ENCODE assay signal across 25 cellular contexts in the genomic region with DNA sequence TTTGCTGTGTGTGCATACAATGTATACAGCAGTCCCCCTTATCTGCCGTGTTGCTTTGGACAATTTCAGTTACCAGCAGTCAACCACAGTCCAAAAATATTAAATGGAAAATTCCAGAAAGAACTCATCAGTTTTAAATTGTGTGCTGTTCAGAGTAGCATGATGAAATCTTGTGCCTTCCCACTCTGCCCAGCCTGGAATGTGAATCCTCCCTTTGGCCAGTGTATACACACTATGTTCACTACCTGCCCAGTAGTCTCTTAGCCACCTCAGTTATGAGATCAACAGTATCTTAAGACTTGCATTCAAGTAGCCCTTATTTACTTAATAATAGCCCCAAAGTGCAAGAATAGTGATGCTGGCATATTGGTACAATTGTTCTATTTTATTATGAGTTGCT.
A peak's percentile ranks its signal among the peaks of the same experiment; 100 is the strongest.
DNase-seq lines count a peak whose midpoint lies in the region; ATAC-seq, FAIRE-seq and TF ChIP-seq lines count a peak whose summit lies in the region.
"Had no signal": no experiment of that assay in that cellular context is flagged by ENCODE, and none has a peak within 500 bp of the region (broad histone marks: within the 10 kb centered on the region; RNA-seq: fewer than 3 reads in every experiment).

No MANE protein-coding gene starts in this region.

- no peak overlapping the region for H2AFZ ChIP-seq in K562 (ENCODE audit: low read depth, low read length)
- no peak overlapping the region for H2AFZ ChIP-seq in MM.1S (ENCODE audit: low read length)

- no peaks in the 10 kb centered on the region for H3K27me3 Mint-ChIP-seq in osteocyte (ENCODE audit: unreplicated experiment)

- H3K36me3 ChIP-seq in K562 (ENCODE audit: control insufficient read depth, insufficient read depth, low read length): no peaks in the 10 kb centered on the region
- peaks cover 0 to 50% (median 0%) of the 10 kb centered on the region in 3 donors for H3K36me3 ChIP-seq in tibial artery
- no peaks in the 10 kb centered on the region for H3K36me3 ChIP-seq in MM.1S (replicated peaks; ENCODE audit: insufficient read depth, low read length)

- H3K9me2 ChIP-seq in MM.1S (replicated peaks; ENCODE audit: insufficient read depth, low read length): no peaks in the 10 kb centered on the region

- H3K79me2 ChIP-seq in K562 (ENCODE audit: control insufficient read depth, insufficient read depth, low read length): no peaks in the 10 kb centered on the region
- no peaks in the 10 kb centered on the region for H3K79me2 ChIP-seq in MM.1S (ENCODE audit: low read length)

- no peaks in the 10 kb centered on the region for H3K9me3 ChIP-seq in K562 (replicated peaks; ENCODE audit: control insufficient read depth, insufficient read depth, low read depth, low read length)
- no peaks in the 10 kb centered on the region for H3K9me3 ChIP-seq in tibial artery
- H3K9me3 ChIP-seq in MM.1S (replicated peaks; ENCODE audit: insufficient read depth, low read length): no peaks in the 10 kb centered on the region
- H3K9me3 ChIP-seq: Caco-2 had no signal

- TF ChIP-seq RAD21 in K562 (CRISPR knock-in tag; conservative IDR thresholded peaks at IDR 0.05 in 1 of 2, IDR thresholded peaks at IDR 0.05 in 1 of 2): no peak

- H3K27ac Mint-ChIP-seq in osteocyte (ENCODE audit: unreplicated experiment): peak overlapping the region; percentile 50
- H3K27ac Mint-ChIP-seq: CD4-positive, alpha-beta T cell; IgD-negative memory B cell had no signal

- peaks cover 4% of the 10 kb centered on the region for H3K9me1 ChIP-seq in K562 (ENCODE audit: control insufficient read depth, insufficient read depth, low read length)

- peaks cover 43% of the 10 kb centered on the region for H3K4me1 Mint-ChIP-seq in osteocyte (ENCODE audit: unreplicated experiment)

- H3K9ac ChIP-seq in K562 (ENCODE audit: insufficient read depth in 1 of 2, low read depth in 2 of 2, low read length in 2 of 2): no peak overlapping the region
- H3K9ac ChIP-seq in MM.1S (ENCODE audit: low read length): no peak overlapping the region

- no peak for ATAC-seq in K562
- no peak for ATAC-seq in HG03571 (IDR thresholded peaks at IDR 0.05; ENCODE audit: unreplicated experiment)
- ATAC-seq: GM12878 had no signal

- BruUV-seq in K562 (replicated peaks; lab: Mats Ljungman, UMichigan): no TSS peak

- H3K4me2 ChIP-seq in K562 (ENCODE audit: insufficient read depth, low read length): no peak overlapping the region
- no peak overlapping the region for H3K4me2 ChIP-seq in MM.1S (ENCODE audit: low read depth, low read length)

- TF ChIP-seq POLR2A in K562 (conservative IDR thresholded peaks at IDR 0.05): no peak

- H3F3A ChIP-seq in MM.1S (ENCODE audit: insufficient read depth, low read length): no peaks in the 10 kb centered on the region

- H3K36me3 Mint-ChIP-seq in osteocyte (ENCODE audit: unreplicated experiment): peaks cover 60% of the 10 kb centered on the region
- H3K36me3 Mint-ChIP-seq: IgD-negative memory B cell had no signal

- H3K4me3 Mint-ChIP-seq in osteocyte (ENCODE audit: unreplicated experiment): no peak overlapping the region
- H3K4me3 Mint-ChIP-seq: CD4-positive, alpha-beta T cell; IgD-negative memory B cell had no signal

- no peak for FAIRE-seq in K562 (lab: Jason Lieb, UNC)
- FAIRE-seq: A204.1, GM12878, H54, HTR-8/SVneo had no signal

- TF ChIP-seq CTCF in GM13977 (IDR thresholded peaks at IDR 0.05; ENCODE audit: extremely low read depth, insufficient read depth, missing control alignments) (no peak), K562 (IDR thresholded peaks at IDR 0.05 in 2 of 3, conservative IDR thresholded peaks at IDR 0.05 in 1 of 3; ENCODE audit: insufficient read depth in 2 of 3, low read depth in 1 of 3, low read length in 3 of 3) (no peak), fibroblast of the aortic adventitia (IDR thresholded peaks at IDR 0.05; ENCODE audit: insufficient read depth, low read length) (no peak), osteocyte (IDR thresholded peaks at IDR 0.05) (no peak), tibial artery (IDR thresholded peaks at IDR 0.05) (no peak), MM.1S (IDR thresholded peaks at IDR 0.05; ENCODE audit: low read length) (no peak)

- peak; percentile 1 for DNase-seq in GM13977 (ENCODE audit: low spot score)
- no peak for DNase-seq in K562 (ENCODE audit: extremely low read depth in 1 of 4, low spot score in 3 of 4)
- peak; percentile 57 for DNase-seq in fibroblast of the aortic adventitia (ENCODE audit: low read depth)
- DNase-seq in osteocyte (ENCODE audit: extremely low spot score, unreplicated experiment): peak; percentile 19
- DNase-seq in tibial artery: no peak
- no peak for DNase-seq in MM.1S
- no peak for DNase-seq in NCI-H1436 treated with DMSO at 0.1 percent for 48 hours (lab: John Stamatoyannopoulos, UW)
- DNase-seq: Caco-2; CD4-positive, alpha-beta T cell; DMS153; GF-D8; Kasumi-1; NCI-H1092 treated with DMSO at 0.1 percent for 48 hours; NCI-H1694; NCI-H2081 treated with DMSO at 0.1 percent for 48 hours; NCI-H510A treated with DMSO at 0.1 percent for 48 hours; NCI-H774; SHP77 had no signal

- H3K27me3 ChIP-seq in K562 (ENCODE audit: control insufficient read depth in 2 of 2, insufficient read depth in 2 of 2, low read length in 2 of 2): peaks cover 0 to 33% of the 10 kb centered on the region in 2 experiments; a peak in 3 of 5 replicates
- H3K27me3 ChIP-seq in tibial artery: no peaks in the 10 kb centered on the region
- H3K27me3 ChIP-seq in MM.1S (replicated peaks; ENCODE audit: insufficient read depth, low read length): no peaks in the 10 kb centered on the region

- intact Hi-C loops in K562 (cut with micrococcal nuclease): no loop called here
- intact Hi-C loops in tibial artery (cut with DNase I; ENCODE audit: low total_unique reads): loop anchor here (10.0 kb wide), 1 partner anchor 107 kb away; no protein-coding TSS in a partner anchor

- in situ Hi-C loops in GM13977 (cut with MboI; ENCODE audit: low pct_unique_long_range_greater_than_20kb, low sequenced_read_pairs, unreplicated experiment) (no loop called here), K562 (cut with MboI) (no loop called here)

- POLR2A ChIA-PET in K562 (lab: Yijun Ruan, JAX): no interaction called here

- H3K27ac ChIP-seq in K562 (ENCODE audit: extremely low read depth, low read depth, low read length) (no peak overlapping the region), tibial artery (no peak overlapping the region), MM.1S (ENCODE audit: low read length) (no peak overlapping the region)
- H3K27ac ChIP-seq: SK-N-MC had no signal

- CTCF ChIA-PET in K562 (lab: Yijun Ruan, JAX; ENCODE audit: low intra/inter-chr PET ratio): interaction anchor here (0.5 kb wide), 1 partner anchor 190 kb away, joined by 3 read pairs; no protein-coding TSS in a partner anchor

- H3K4me3 ChIP-seq in K562: no peak overlapping the region
- no peak overlapping the region for H3K4me3 ChIP-seq in fibroblast of the aortic adventitia (ENCODE audit: low read depth, low read length)
- H3K4me3 ChIP-seq in tibial artery: no peak overlapping the region
- H3K4me3 ChIP-seq in MM.1S (ENCODE audit: low read length): no peak overlapping the region
- H3K4me3 ChIP-seq: GM12878, SK-N-MC had no signal

- no peaks in the 10 kb centered on the region for H3K9me3 Mint-ChIP-seq in osteocyte (ENCODE audit: unreplicated experiment)
- H3K9me3 Mint-ChIP-seq: CD4-positive, alpha-beta T cell; IgD-negative memory B cell had no signal

- TF ChIP-seq EP300 in K562 (IDR thresholded peaks at IDR 0.05; ENCODE audit: low read length): no peak

- 0% methylated on average over 1 of the region's 1 CpG for WGBS in K562 (ENCODE audit: insufficient coverage, low coverage, missing lambda C conversion rate)

- H4K20me1 ChIP-seq in K562 (replicated peaks; ENCODE audit: control insufficient read depth, insufficient read depth, low read length): no peaks in the 10 kb centered on the region; the same call in none of the 2 replicates
- H4K20me1 ChIP-seq in MM.1S (ENCODE audit: insufficient read depth, low read length): no peaks in the 10 kb centered on the region

- peaks cover 0 to 12% of the 10 kb centered on the region in 2 experiments; a peak in 3 of 5 replicates for H3K4me1 ChIP-seq in K562 (replicated peaks in 1 of 2; ENCODE audit: control insufficient read depth in 2 of 2, insufficient read depth in 2 of 2, low read length in 2 of 2)
- H3K4me1 ChIP-seq in tibial artery: no peaks in the 10 kb centered on the region
- H3K4me1 ChIP-seq in MM.1S (ENCODE audit: low read length): no peaks in the 10 kb centered on the region
- H3K4me1 ChIP-seq: Caco-2 had no signal

TF ChIP-seq in K562, 482 proteins besides CTCF, POLR2A, EP300 and RAD21:
- TF ChIP-seq, protein P1, sequence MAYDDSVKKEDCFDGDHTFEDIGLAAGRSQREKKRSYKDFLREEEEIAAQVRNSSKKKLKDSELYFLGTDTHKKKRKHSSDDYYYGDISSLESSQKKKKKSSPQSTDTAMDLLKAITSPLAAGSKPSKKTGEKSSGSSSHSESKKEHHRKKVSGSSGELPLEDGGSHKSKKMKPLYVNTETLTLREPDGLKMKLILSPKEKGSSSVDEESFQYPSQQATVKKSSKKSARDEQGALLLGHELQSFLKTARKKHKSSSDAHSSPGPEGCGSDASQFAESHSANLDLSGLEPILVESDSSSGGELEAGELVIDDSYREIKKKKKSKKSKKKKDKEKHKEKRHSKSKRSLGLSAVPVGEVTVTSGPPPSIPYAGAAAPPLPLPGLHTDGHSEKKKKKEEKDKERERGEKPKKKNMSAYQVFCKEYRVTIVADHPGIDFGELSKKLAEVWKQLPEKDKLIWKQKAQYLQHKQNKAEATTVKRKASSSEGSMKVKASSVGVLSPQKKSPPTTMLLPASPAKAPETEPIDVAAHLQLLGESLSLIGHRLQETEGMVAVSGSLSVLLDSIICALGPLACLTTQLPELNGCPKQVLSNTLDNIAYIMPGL (CRISPR knock-in tag; IDR thresholded peaks at IDR 0.05): no peak
- no peak for TF ChIP-seq ZNF282 (CRISPR knock-in tag; IDR thresholded peaks at IDR 0.05)
- peak; percentile 82; the same call in 1 of the 2 replicates for TF ChIP-seq ZKSCAN8 (CRISPR knock-in tag; IDR thresholded peaks at IDR 0.05)

Comparison
In these comparisons a context has a peak if more than half of its experiments do, and no peak if none do; other contexts are left out.
1. DNase-seq: peak in GM13977 (single experiment), fibroblast of the aortic adventitia (single experiment) and osteocyte (single experiment); none in K562 (0 of 4), tibial artery (0 of 2), MM.1S (single experiment) and NCI-H1436 treated with DMSO at 0.1 percent for 48 hours (single experiment).